ENCODE assay signal across 10 cellular contexts in the genomic region with DNA sequence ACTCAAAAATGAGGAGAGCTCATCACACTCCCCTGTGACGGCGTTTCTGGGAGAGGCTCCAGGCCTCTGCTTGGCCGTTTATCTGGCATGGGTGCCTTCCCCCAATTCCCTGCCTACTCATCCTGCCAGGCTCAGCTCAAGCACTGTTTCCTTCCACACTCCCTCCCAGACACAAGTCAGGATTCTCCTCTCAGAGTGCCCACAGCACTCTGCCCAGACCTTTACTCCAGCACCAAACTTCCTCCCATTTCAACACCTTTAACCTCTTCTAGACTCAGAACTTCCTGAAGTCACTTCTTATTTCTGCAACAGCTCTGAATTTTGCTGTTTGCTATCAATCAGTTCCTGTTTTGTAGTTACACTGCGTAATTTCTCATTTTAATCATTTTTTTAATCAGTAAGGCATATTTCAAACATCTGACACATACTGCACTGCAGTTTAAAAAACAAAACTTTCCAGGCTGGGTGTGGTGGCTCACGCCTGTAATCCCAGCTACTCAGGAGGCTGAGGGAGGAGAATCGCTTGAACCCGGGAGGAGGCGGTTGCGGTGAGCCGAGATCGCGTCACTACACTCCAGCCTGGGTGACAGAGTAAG. TPM values are rescaled to one million over a fixed set of nuclear protein-coding genes. Genes with fewer than 3 reads are reported as not detected.
DNase-seq lines count a peak whose midpoint lies in the region; ATAC-seq, FAIRE-seq and TF ChIP-seq lines count a peak whose summit lies in the region.
"Had no signal": no experiment of that assay in that cellular context is flagged by ENCODE, and none has a peak within 500 bp of the region (broad histone marks: within the 10 kb centered on the region; RNA-seq: fewer than 3 reads in every experiment).

No MANE protein-coding gene starts in this region.

- H2AFZ ChIP-seq in GM12878 (ENCODE audit: control insufficient read depth, low read depth, low read length) = no peak overlapping the region
- no peak overlapping the region for H2AFZ ChIP-seq in SK-N-SH (ENCODE audit: low read depth)
- H2AFZ ChIP-seq: GM23338 had no signal

- peaks cover 0 to 4% (median 0%) of the 10 kb centered on the region in 3 donors for H3K27me3 Mint-ChIP-seq in CD14-positive monocyte (ENCODE audit: low read depth in 3 of 3)
- no peaks in the 10 kb centered on the region for H3K27me3 Mint-ChIP-seq in natural killer cell treated with Interleukin-12 subunit alpha and Interleukin-12 subunit beta and Interleukin-15 and Interleukin-18, amount 100 ng/mL, for 72 hours

- peak overlapping the region; percentile 95 to 99 (median 98) for H3K27ac Mint-ChIP-seq in CD14-positive monocyte
- H3K27ac Mint-ChIP-seq in natural killer cell treated with Interleukin-12 subunit alpha and Interleukin-12 subunit beta and Interleukin-15 and Interleukin-18, amount 100 ng/mL, for 72 hours = peak overlapping the region; percentile 85 to 86
- H3K27ac Mint-ChIP-seq: GM23338 had no signal

- H3K4me1 ChIP-seq in GM12878 (ENCODE audit: control insufficient read depth, insufficient read depth, low read length) = peaks cover 8% of the 10 kb centered on the region; the same call in 1 of the 2 replicates
- no peaks in the 10 kb centered on the region for H3K4me1 ChIP-seq in SK-N-SH (ENCODE audit: control insufficient read depth in 1 of 2, insufficient read depth in 2 of 2, low read depth in 1 of 2, low read length in 1 of 2)

- H3K9me2 ChIP-seq in SK-N-SH = no peaks in the 10 kb centered on the region

- H3K79me2 ChIP-seq in GM12878 (ENCODE audit: control insufficient read depth, insufficient read depth, low read length) = peaks cover 2% of the 10 kb centered on the region
- no peaks in the 10 kb centered on the region for H3K79me2 ChIP-seq in SK-N-SH (ENCODE audit: insufficient read depth)

- CTCF ChIA-PET in GM12878 (lab: Yijun Ruan, JAX) (interaction anchor here (0.6 to 2.1 kb wide), 5 partner anchors 8 to 349 kb away, joined by 3 to 6 read pairs (median 3); no protein-coding TSS in a partner anchor), SK-N-SH (lab: Yijun Ruan, JAX) (interaction anchor here (0.8 to 1.2 kb wide), 3 partner anchors 11 to 17 kb away, joined by 3 to 4 read pairs (median 3); a partner anchor contains a TSS)

- ATAC-seq in GM12878 (peak; percentile 30), HG03108 (IDR thresholded peaks at IDR 0.05; ENCODE audit: unreplicated experiment) (no peak), esophagus mucosa (no peak)
- ATAC-seq in natural killer cell treated with Interleukin-12 subunit alpha and Interleukin-12 subunit beta and Interleukin-15 and Interleukin-18, amount 100 ng/mL, for 72 hours = peak; percentile 68 to 71
- ATAC-seq: GM23338 had no signal

- H3K9ac ChIP-seq in GM12878 (ENCODE audit: control insufficient read depth, insufficient read depth, low read length) (no peak overlapping the region), SK-N-SH (no peak overlapping the region)

- peaks cover 37 to 62% of the 10 kb centered on the region in 2 donors for H3K36me3 Mint-ChIP-seq in CD14-positive monocyte
- peaks cover 11% of the 10 kb centered on the region for H3K36me3 Mint-ChIP-seq in natural killer cell treated with Interleukin-12 subunit alpha and Interleukin-12 subunit beta and Interleukin-15 and Interleukin-18, amount 100 ng/mL, for 72 hours

- no peak overlapping the region for H3K4me2 ChIP-seq in GM12878 (ENCODE audit: control insufficient read depth, insufficient read depth)
- no peak overlapping the region for H3K4me2 ChIP-seq in SK-N-SH
- H3K4me2 ChIP-seq: GM23338 had no signal

- no peak for FAIRE-seq in GM12878 (lab: Jason Lieb, UNC)

- H3K9me3 Mint-ChIP-seq in CD14-positive monocyte = no peaks in the 10 kb centered on the region
- H3K9me3 Mint-ChIP-seq in natural killer cell treated with Interleukin-12 subunit alpha and Interleukin-12 subunit beta and Interleukin-15 and Interleukin-18, amount 100 ng/mL, for 72 hours = no peaks in the 10 kb centered on the region
- H3K9me3 Mint-ChIP-seq: GM23338 had no signal

- peak overlapping the region; percentile 74 to 83 for H3K4me3 Mint-ChIP-seq in CD14-positive monocyte
- peak overlapping the region; percentile 84 for H3K4me3 Mint-ChIP-seq in natural killer cell treated with Interleukin-12 subunit alpha and Interleukin-12 subunit beta and Interleukin-15 and Interleukin-18, amount 100 ng/mL, for 72 hours
- H3K4me3 Mint-ChIP-seq: GM23338 had no signal

- SMC1A ChIA-PET in GM12878 (lab: Charles Lee; ENCODE audit: uncharacterized antibody, unreplicated experiment) = no interaction called here

- no peak for TF ChIP-seq EP300 in GM12878 (IDR thresholded peaks at IDR 0.05; ENCODE audit: borderline replicate concordance in 1 of 2, control insufficient read depth in 1 of 2, low read depth in 2 of 2, low read length in 2 of 2)
- no peak for TF ChIP-seq EP300 in SK-N-SH (IDR thresholded peaks at IDR 0.05; ENCODE audit: borderline replicate concordance in 1 of 2, low read depth in 1 of 2, low read length in 1 of 2)

- TF ChIP-seq CTCF in CD14-positive monocyte (IDR thresholded peaks at IDR 0.05) = no peak
- TF ChIP-seq CTCF in GM12878 (IDR thresholded peaks at IDR 0.05 in 2 of 3, conservative IDR thresholded peaks at IDR 0.05 in 1 of 3; ENCODE audit: control insufficient read depth in 2 of 3, extremely low read depth in 1 of 3, insufficient read depth in 1 of 3, low read depth in 3 of 3, low read length in 3 of 3) = no peak
- TF ChIP-seq CTCF in SK-N-SH (IDR thresholded peaks at IDR 0.05) = no peak

- 0 out of 2 replicates have a peak overlapping the region, but pooled peaks have one; percentile 29 for H3K27ac ChIP-seq in GM12878 (ENCODE audit: control insufficient read depth, insufficient read depth)
- no peak overlapping the region for H3K27ac ChIP-seq in SK-N-SH (ENCODE audit: low read depth in 2 of 2, low read length in 1 of 2)

- TF ChIP-seq RAD21 in GM12878 (IDR thresholded peaks at IDR 0.05; ENCODE audit: insufficient read depth, low read depth, low read length) = no peak
- no peak for TF ChIP-seq RAD21 in SK-N-SH (IDR thresholded peaks at IDR 0.05; ENCODE audit: low read length)

- DNase-seq in CD14-positive monocyte (ENCODE audit: low spot score) (peak; percentile 58), SKM-1 treated with dmso at 0.1 percent for 144 hours (lab: John Stamatoyannopoulos, UW; ENCODE audit: unreplicated experiment) (peak; percentile 60), GM12878 (ENCODE audit: low read depth, low spot score) (no peak), DMS79 treated with DMSO at 0.1 percent for 48 hours (lab: John Stamatoyannopoulos, UW) (no peak), SK-N-SH (no peak)
- no peak for DNase-seq in natural killer cell treated with Interleukin-12 subunit alpha and Interleukin-12 subunit beta and Interleukin-15 and Interleukin-18, amount 100 ng/mL, for 72 hours (ENCODE audit: low spot score)
- DNase-seq: NCI-H187 treated with DMSO at 0.1 percent for 48 hours had no signal

- H3K9me3 ChIP-seq in GM12878 (replicated peaks; ENCODE audit: control insufficient read depth, insufficient read depth, low read length) (no peaks in the 10 kb centered on the region), SK-N-SH (no peaks in the 10 kb centered on the region)

- POLR2A ChIA-PET in GM12878 (lab: Charles Lee) = no interaction called here
- POLR2A ChIA-PET in SK-N-SH (lab: Yijun Ruan, JAX) = no interaction called here

- RAD21 ChIA-PET in GM12878 (lab: Charles Lee; ENCODE audit: unreplicated experiment) = no interaction called here

- H3K4me3 ChIP-seq in GM12878 (no peak overlapping the region), SK-N-SH (ENCODE audit: low read depth in 2 of 2, low read length in 1 of 2) (no peak overlapping the region)
- H3K4me3 ChIP-seq: GM23338 had no signal

- no peak for TF ChIP-seq POLR2A in GM12878 (IDR thresholded peaks at IDR 0.05; ENCODE audit: low read depth, low read length)

- BruUV-seq in GM12878 (replicated peaks; lab: Mats Ljungman, UMichigan) = no TSS peak

- H3K27me3 ChIP-seq in GM12878 (replicated peaks in 1 of 2; ENCODE audit: control insufficient read depth in 2 of 2, insufficient read depth in 2 of 2, low read length in 1 of 2) = no peaks in the 10 kb centered on the region
- no peaks in the 10 kb centered on the region for H3K27me3 ChIP-seq in SK-N-SH (ENCODE audit: insufficient read depth)

- peaks cover 54% of the 10 kb centered on the region for H3K4me1 Mint-ChIP-seq in CD14-positive monocyte
- peaks cover 38 to 51% of the 10 kb centered on the region in 2 donors for H3K4me1 Mint-ChIP-seq in natural killer cell treated with Interleukin-12 subunit alpha and Interleukin-12 subunit beta and Interleukin-15 and Interleukin-18, amount 100 ng/mL, for 72 hours (ENCODE audit: low read depth in 2 of 2)
- H3K4me1 Mint-ChIP-seq: GM23338 had no signal

- H3F3A ChIP-seq in SK-N-SH (replicated peaks; ENCODE audit: insufficient read depth) = no peaks in the 10 kb centered on the region

- intact Hi-C loops in CD14-positive monocyte (cut with micrococcal nuclease) = loop anchor here in 1 of 2 donors (2.0 to 10.0 kb wide), 4 partner anchors 16 to 346 kb away; a partner anchor contains a TSS
- intact Hi-C loops in GM12878 (cut with micrococcal nuclease; ENCODE audit: unreplicated experiment) = no loop called here

- 76% methylated on average over 7 of the region's 12 CpGs for WGBS in GM12878 (ENCODE audit: insufficient coverage, insufficient replicate concordance, low lambda C conversion rate, missing lambda C conversion rate)
- WGBS in SK-N-SH (ENCODE audit: low lambda C conversion rate) = 91% methylated on average over 12 of the region's 12 CpGs

- no peaks in the 10 kb centered on the region for H4K20me1 ChIP-seq in GM12878 (ENCODE audit: control insufficient read depth, insufficient read depth)
- no peaks in the 10 kb centered on the region for H4K20me1 ChIP-seq in SK-N-SH (ENCODE audit: insufficient read depth)

- in situ Hi-C loops in GM12878 (cut with MboI) = no loop called here

- peaks cover 2 to 7% of the 10 kb centered on the region in 2 experiments; a peak in 3 of 4 replicates for H3K36me3 ChIP-seq in GM12878 (ENCODE audit: control insufficient read depth in 2 of 2, insufficient read depth in 2 of 2, low read length in 1 of 2)
- H3K36me3 ChIP-seq in SK-N-SH (replicated peaks in 1 of 2; ENCODE audit: control insufficient read depth in 1 of 2, insufficient read depth in 2 of 2, low read length in 1 of 2) = peaks cover 0 to 35% of the 10 kb centered on the region in 2 experiments

RNA-seq across cellular contexts. Expression of a gene that starts 16.0 kb away (rescaled TPM):
- polyA plus RNA-seq in CD14-positive monocyte (10 to 100 TPM; 13.4 to 13.5 TPM), GM12878 (2011; rRNA removed) (19.2 and 23.0 TPM in 2 replicates), GM12878 (2014; fragmentation: Illumina TruSeq; extraction: Trizol) (23.6 and 24.4 TPM in 2 replicates), GM12878 (2014; fragmentation: Nextera tagmentation; extraction: Ambion mirVana) (1 to 10 TPM; 5.8 to 7.7 TPM), GM12878 (2014; rRNA removed) (14.4 and 15.6 TPM in 2 replicates), GM12878 (2016; fragmentation: Nextera tagmentation; extraction: Ambion mirVana) (10 to 100 TPM; 11.9 to 15.0 TPM), SK-N-SH (2012; rRNA removed) (8.1 and 11.8 TPM in 2 replicates)
- 18.1 and 20.8 TPM in 2 replicates for total RNA-seq in GM12878 (2013; cell fraction: nucleolus; rRNA removed)
- total RNA-seq in GM12878 (2014; rRNA removed) (17.8 and 20.3 TPM in 2 replicates), GM12878 (2014; rRNA removed; fragmentation: Illumina TruSeq; extraction: Trizol) (20.9 and 21.0 TPM in 2 replicates), GM12878 (2021) (12.7 and 13.9 TPM in 2 replicates), esophagus mucosa (8.6 TPM)
- polyA plus RNA-seq in GM12878 (2011; ENCODE audit: low read depth) = 10.0 TPM
- 11.5 and 13.4 TPM in 2 replicates for polyA plus RNA-seq in GM12878 (2011; cell fraction: cytosol; rRNA removed)
- polyA plus RNA-seq in GM12878 (2011; cell fraction: nucleus; rRNA removed) = 15.0 and 15.8 TPM in 2 replicates
- 7.7 and 13.3 TPM in 2 replicates for polyA plus RNA-seq in GM12878 (2012)
- polyA minus RNA-seq in GM12878 (2011; rRNA and poly(A)+ RNA removed) = 12.7 and 26.7 TPM in 2 replicates
- 2.3 and 7.3 TPM in 2 replicates for polyA minus RNA-seq in GM12878 (2011; cell fraction: cytosol; rRNA and poly(A)+ RNA removed)
- polyA minus RNA-seq in GM12878 (2011; cell fraction: nucleus; rRNA and poly(A)+ RNA removed) = 7.0 and 10.5 TPM in 2 replicates
- 10 to 100 TPM; 13.8 to 18.2 TPM for total RNA-seq in natural killer cell treated with Interleukin-12 subunit alpha and Interleukin-12 subunit beta and Interleukin-15 and Interleukin-18, amount 100 ng/mL, for 72 hours
- polyA plus RNA-seq in SK-N-SH (2012; cell fraction: cytosol; rRNA removed) = 7.8 and 10.0 TPM in 2 replicates
- 10.5 and 20.3 TPM in 2 replicates for polyA plus RNA-seq in SK-N-SH (2012; cell fraction: nucleus; rRNA removed)

RNA-seq across cellular contexts. Expression of a gene that starts 31.6 kb away (rescaled TPM):
- polyA plus RNA-seq in CD14-positive monocyte (under 1 TPM in 1 of 2 donors, not detected in 1; 0.18 TPM), GM12878 (2011; rRNA removed) (0.04 TPM in 1 of 2 replicates, not detected in the other), GM12878 (2014; fragmentation: Illumina TruSeq; extraction: Trizol) (0.09 and 0.10 TPM in 2 replicates), GM12878 (2014; fragmentation: Nextera tagmentation; extraction: Ambion mirVana) (under 1 TPM; 0.03 to 0.18 TPM), GM12878 (2014; rRNA removed) (0.09 TPM in 1 of 2 replicates, not detected in the other), GM12878 (2016; fragmentation: Nextera tagmentation; extraction: Ambion mirVana) (not detected), SK-N-SH (2012; rRNA removed) (not detected in 2 replicates)
- total RNA-seq in GM12878 (2013; cell fraction: nucleolus; rRNA removed) = not detected in 2 replicates
- total RNA-seq in GM12878 (2014; rRNA removed) (0.05 TPM in 1 of 2 replicates, not detected in the other), GM12878 (2014; rRNA removed; fragmentation: Illumina TruSeq; extraction: Trizol) (0.09 and 0.14 TPM in 2 replicates), GM12878 (2021) (0.28 TPM in 1 of 2 replicates, not detected in the other), esophagus mucosa (not detected)
- not detected for polyA plus RNA-seq in GM12878 (2011; ENCODE audit: low read depth)
- not detected in 2 replicates for polyA plus RNA-seq in GM12878 (2011; cell fraction: cytosol; rRNA removed)
- polyA plus RNA-seq in GM12878 (2011; cell fraction: nucleus; rRNA removed) = not detected in 2 replicates
- polyA plus RNA-seq in GM12878 (2012) = not detected in 2 replicates
- not detected in 2 replicates for polyA minus RNA-seq in GM12878 (2011; rRNA and poly(A)+ RNA removed)
- polyA minus RNA-seq in GM12878 (2011; cell fraction: cytosol; rRNA and poly(A)+ RNA removed) = not detected in 2 replicates
- polyA minus RNA-seq in GM12878 (2011; cell fraction: nucleus; rRNA and poly(A)+ RNA removed) = not detected in 2 replicates
- not detected for total RNA-seq in natural killer cell treated with Interleukin-12 subunit alpha and Interleukin-12 subunit beta and Interleukin-15 and Interleukin-18, amount 100 ng/mL, for 72 hours
- not detected in 2 replicates for polyA plus RNA-seq in SK-N-SH (2012; cell fraction: cytosol; rRNA removed)
- not detected in 2 replicates for polyA plus RNA-seq in SK-N-SH (2012; cell fraction: nucleus; rRNA removed)
- total RNA-seq: GM23338 had no signal
- polyA plus RNA-seq: GM23338 had no signal

RNA-seq across cellular contexts. Expression of a gene that starts 53.3 kb away (rescaled TPM):
- polyA plus RNA-seq in CD14-positive monocyte (not detected), GM12878 (2011; rRNA removed) (not detected in 2 replicates), GM12878 (2014; fragmentation: Illumina TruSeq; extraction: Trizol) (not detected in 2 replicates), GM12878 (2014; fragmentation: Nextera tagmentation; extraction: Ambion mirVana) (not detected), GM12878 (2014; rRNA removed) (not detected in 2 replicates), GM12878 (2016; fragmentation: Nextera tagmentation; extraction: Ambion mirVana) (not detected), SK-N-SH (2012; rRNA removed) (0.03 and 0.08 TPM in 2 replicates)
- not detected in 2 replicates for total RNA-seq in GM12878 (2013; cell fraction: nucleolus; rRNA removed)
- total RNA-seq in GM12878 (2014; rRNA removed) (not detected in 2 replicates), GM12878 (2014; rRNA removed; fragmentation: Illumina TruSeq; extraction: Trizol) (not detected in 2 replicates), GM12878 (2021) (not detected in 2 replicates), esophagus mucosa (7.6 TPM)
- polyA plus RNA-seq in GM12878 (2011; ENCODE audit: low read depth) = not detected
- not detected in 2 replicates for polyA plus RNA-seq in GM12878 (2011; cell fraction: cytosol; rRNA removed)
- polyA plus RNA-seq in GM12878 (2011; cell fraction: nucleus; rRNA removed) = not detected in 2 replicates
- polyA plus RNA-seq in GM12878 (2012) = 0.04 TPM in 1 of 2 replicates, not detected in the other
- not detected in 2 replicates for polyA minus RNA-seq in GM12878 (2011; rRNA and poly(A)+ RNA removed)
- polyA minus RNA-seq in GM12878 (2011; cell fraction: cytosol; rRNA and poly(A)+ RNA removed) = not detected in 2 replicates
- not detected in 2 replicates for polyA minus RNA-seq in GM12878 (2011; cell fraction: nucleus; rRNA and poly(A)+ RNA removed)
- not detected for total RNA-seq in natural killer cell treated with Interleukin-12 subunit alpha and Interleukin-12 subunit beta and Interleukin-15 and Interleukin-18, amount 100 ng/mL, for 72 hours
- 0.04 TPM in 2 replicates for polyA plus RNA-seq in SK-N-SH (2012; cell fraction: cytosol; rRNA removed)
- polyA plus RNA-seq in SK-N-SH (2012; cell fraction: nucleus; rRNA removed) = 0.01 TPM in 2 replicates
- polyA plus RNA-seq: GM23338 had no signal

Comparison
In these comparisons a context has a peak if more than half of its experiments do, and no peak if none do; other contexts are left out.
1. DNase-seq: peak in CD14-positive monocyte (single experiment) and SKM-1 treated with dmso at 0.1 percent for 144 hours (single experiment); none in GM12878 (single experiment), natural killer cell treated with Interleukin-12 subunit alpha and Interleukin-12 subunit beta and Interleukin-15 and Interleukin-18, amount 100 ng/mL, for 72 hours (single experiment), DMS79 treated with DMSO at 0.1 percent for 48 hours (single experiment) and SK-N-SH (single experiment).
2. ATAC-seq: peak in GM12878 (single experiment) and natural killer cell treated with Interleukin-12 subunit alpha and Interleukin-12 subunit beta and Interleukin-15 and Interleukin-18, amount 100 ng/mL, for 72 hours (2 of 2); none in HG03108 (single experiment) and esophagus mucosa (single experiment).